Comparison of ENCODE assay signal across 27 cellular contexts in the genomic region with DNA sequence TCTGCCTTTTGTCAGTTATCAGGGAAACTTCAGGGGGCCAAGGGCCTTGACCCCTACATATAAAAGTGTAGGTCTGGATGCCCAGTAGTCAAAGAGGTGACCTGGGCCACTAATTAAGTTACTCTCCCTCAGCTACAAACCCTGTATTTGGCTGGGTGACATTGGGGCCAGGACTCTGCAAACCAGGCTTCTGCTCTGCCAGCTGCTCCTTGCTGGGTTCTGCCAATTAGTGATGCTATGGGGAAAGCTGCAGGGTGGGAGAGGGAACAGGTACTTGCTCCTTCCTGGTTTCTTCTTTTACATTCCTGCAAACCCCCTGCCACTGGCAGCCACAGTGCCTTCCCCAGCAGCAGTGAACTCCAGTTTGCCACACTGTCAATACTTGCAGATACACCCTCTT.
"Had no signal": no experiment of that assay in that cellular context is flagged by ENCODE, and none has a peak within 500 bp of the region (broad histone marks: within the 10 kb centered on the region; RNA-seq: fewer than 3 reads in every experiment).

No MANE protein-coding gene starts in this region.

- H3K9me3 ChIP-seq: ovary, psoas muscle, right lobe of liver, sigmoid colon, stomach, thoracic aorta, thyroid gland, tibial nerve, upper lobe of left lung, vagina had no signal

- H3K9me3 Mint-ChIP-seq: neural progenitor cell; stimulated activated naive B cell treated with anti-CD40 and anti-IgM and Interleukin-4, amounts not matched to agents 10 μg/mL and 1 μg/mL and 100 μg/mL, for 72 hours; stimulated activated naive CD8-positive, alpha-beta T cell treated with anti-CD3 and anti-CD28 coated beads, Interleukin-15, Interleukin-2, amounts not matched to agents 100 ng/mL and 50 ng/mL, for 24 hours had no signal

- H3K4me3 Mint-ChIP-seq: natural killer cell treated with Interleukin-12 subunit alpha and Interleukin-12 subunit beta and Interleukin-15 and Interleukin-18, amount 100 ng/mL, for 72 hours; neural progenitor cell; stimulated activated effector memory CD8-positive, alpha-beta T cell treated with anti-CD3 and anti-CD28 coated beads, Interleukin-12 subunit alpha, Interleukin-12 subunit beta, amount 100 ng/mL, for 72 hours; stimulated activated naive B cell treated with anti-CD40 and anti-IgM and Interleukin-4, amounts not matched to agents 10 μg/mL and 1 μg/mL and 100 μg/mL, for 72 hours; stimulated activated naive CD8-positive, alpha-beta T cell treated with anti-CD3 and anti-CD28 coated beads, Interleukin-15, Interleukin-2, amounts not matched to agents 100 ng/mL and 50 ng/mL, for 24 hours had no signal

- H3K4me3 ChIP-seq: neural progenitor cell, ovary, psoas muscle, right lobe of liver, sigmoid colon, stomach, thoracic aorta, thyroid gland, tibial nerve, upper lobe of left lung, vagina had no signal

- H3K27me3 ChIP-seq: neural progenitor cell, ovary, right lobe of liver, sigmoid colon, stomach, thyroid gland, tibial nerve, upper lobe of left lung, vagina had no signal

- H3K27me3 Mint-ChIP-seq: natural killer cell treated with Interleukin-12 subunit alpha and Interleukin-12 subunit beta and Interleukin-15 and Interleukin-18, amount 100 ng/mL, for 72 hours; progenitor cell of endocrine pancreas; stimulated activated naive B cell treated with anti-CD40 and anti-IgM and Interleukin-4, amounts not matched to agents 10 μg/mL and 1 μg/mL and 100 μg/mL, for 72 hours; stimulated activated naive CD8-positive, alpha-beta T cell treated with anti-CD3 and anti-CD28 coated beads, Interleukin-15, Interleukin-2, amounts not matched to agents 100 ng/mL and 50 ng/mL, for 24 hours had no signal

- H3K9ac ChIP-seq: neural progenitor cell, parathyroid adenoma had no signal

- H3K36me3 ChIP-seq: neural progenitor cell, ovary, right lobe of liver, sigmoid colon, stomach, thoracic aorta, thyroid gland, tibial nerve, upper lobe of left lung, vagina had no signal

- H3K27ac Mint-ChIP-seq: natural killer cell treated with Interleukin-12 subunit alpha and Interleukin-12 subunit beta and Interleukin-15 and Interleukin-18, amount 100 ng/mL, for 72 hours; neural progenitor cell; progenitor cell of endocrine pancreas; stimulated activated effector memory CD8-positive, alpha-beta T cell treated with anti-CD3 and anti-CD28 coated beads, Interleukin-12 subunit alpha, Interleukin-12 subunit beta, amount 100 ng/mL, for 72 hours; stimulated activated naive B cell treated with anti-CD40 and anti-IgM and Interleukin-4, amounts not matched to agents 10 μg/mL and 1 μg/mL and 100 μg/mL, for 72 hours; stimulated activated naive CD8-positive, alpha-beta T cell treated with anti-CD3 and anti-CD28 coated beads, Interleukin-15, Interleukin-2, amounts not matched to agents 100 ng/mL and 50 ng/mL, for 24 hours had no signal

- H2AFZ ChIP-seq: neural progenitor cell, parathyroid adenoma had no signal

- H3K27ac ChIP-seq: neural progenitor cell, ovary, parathyroid adenoma, psoas muscle, right lobe of liver, sigmoid colon, stomach, thoracic aorta, thyroid gland, tibial nerve, upper lobe of left lung, vagina had no signal

- H3K4me1 ChIP-seq: neural progenitor cell, parathyroid adenoma, psoas muscle, right lobe of liver, sigmoid colon, stomach, thyroid gland, tibial nerve, upper lobe of left lung, vagina had no signal

- H3K36me3 Mint-ChIP-seq: natural killer cell treated with Interleukin-12 subunit alpha and Interleukin-12 subunit beta and Interleukin-15 and Interleukin-18, amount 100 ng/mL, for 72 hours; neural progenitor cell; stimulated activated effector memory CD8-positive, alpha-beta T cell treated with anti-CD3 and anti-CD28 coated beads, Interleukin-12 subunit alpha, Interleukin-12 subunit beta, amount 100 ng/mL, for 72 hours; stimulated activated naive B cell treated with anti-CD40 and anti-IgM and Interleukin-4, amounts not matched to agents 10 μg/mL and 1 μg/mL and 100 μg/mL, for 72 hours had no signal

- DNase-seq: occipital lobe; ovary; posterior cingulate gyrus; psoas muscle; right cardiac atrium; right lobe of liver; sigmoid colon; small intestine; stimulated activated CD4-positive, alpha-beta T cell treated with anti-CD3 and anti-CD28 coated beads, Interleukin-15, amount 100 ng/mL, for 24 hours; stimulated activated CD4-positive, alpha-beta T cell treated with anti-CD3 and anti-CD28 coated beads, Interleukin-2, amount 100 ng/mL, for 24 hours; stimulated activated CD4-positive, alpha-beta T cell treated with anti-CD3 and anti-CD28 coated beads, Interleukin-2, amount 100 ng/mL, for 48 hours; stimulated activated CD4-positive, alpha-beta T cell treated with anti-CD3 and anti-CD28 coated beads, Interleukin-4, amount 100 ng/mL, for 24 hours; stimulated activated naive B cell treated with anti-CD40 and anti-IgM and Interleukin-4, amounts not matched to agents 10 μg/mL and 1 μg/mL and 100 μg/mL, for 72 hours; stimulated activated naive CD4-positive, alpha-beta T cell treated with Interleukin-2 at 50 U/mL for 16 hours; stomach; thyroid gland; trophoblast cell; upper lobe of left lung had no signal

- H3K4me1 Mint-ChIP-seq: stimulated activated effector memory CD8-positive, alpha-beta T cell treated with anti-CD3 and anti-CD28 coated beads, Interleukin-12 subunit alpha, Interleukin-12 subunit beta, amount 100 ng/mL, for 72 hours; stimulated activated naive B cell treated with anti-CD40 and anti-IgM and Interleukin-4, amounts not matched to agents 10 μg/mL and 1 μg/mL and 100 μg/mL, for 72 hours had no signal

- H3K4me2 ChIP-seq: neural progenitor cell had no signal
